ENCODE assay signal across 1 cellular context in the genomic region with DNA sequence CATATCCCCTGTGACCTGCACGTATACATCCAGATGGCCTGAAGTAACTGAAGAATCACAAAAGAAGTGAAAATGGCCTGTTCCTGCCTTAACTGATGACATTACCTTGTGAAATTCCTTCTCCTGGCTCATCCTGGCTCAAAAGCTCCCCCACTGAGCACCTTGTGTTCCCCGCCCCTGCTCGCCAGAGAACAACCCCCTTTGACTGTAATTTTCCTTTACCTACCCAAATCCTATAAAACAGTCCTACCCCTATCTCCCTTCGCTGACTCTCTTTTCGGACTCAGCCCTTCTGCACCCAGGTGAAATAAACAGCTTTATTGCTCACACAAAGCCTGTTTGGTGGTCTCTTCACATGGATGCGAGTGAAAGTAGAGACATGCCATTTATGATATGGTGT. TPM values are rescaled to one million over a fixed set of nuclear protein-coding genes. Genes with fewer than 3 reads are reported as not detected.
"Had no signal": no experiment of that assay in that cellular context is flagged by ENCODE, and none has a peak within 500 bp of the region (broad histone marks: within the 10 kb centered on the region; RNA-seq: fewer than 3 reads in every experiment).

No MANE protein-coding gene starts in this region.

RNA-seq across cellular contexts. Expression of a gene that starts 44.4 kb away (rescaled TPM):
- total RNA-seq: T-helper 17 cell had no signal
